ENCODE assay signal across 24 cellular contexts in the genomic region with DNA sequence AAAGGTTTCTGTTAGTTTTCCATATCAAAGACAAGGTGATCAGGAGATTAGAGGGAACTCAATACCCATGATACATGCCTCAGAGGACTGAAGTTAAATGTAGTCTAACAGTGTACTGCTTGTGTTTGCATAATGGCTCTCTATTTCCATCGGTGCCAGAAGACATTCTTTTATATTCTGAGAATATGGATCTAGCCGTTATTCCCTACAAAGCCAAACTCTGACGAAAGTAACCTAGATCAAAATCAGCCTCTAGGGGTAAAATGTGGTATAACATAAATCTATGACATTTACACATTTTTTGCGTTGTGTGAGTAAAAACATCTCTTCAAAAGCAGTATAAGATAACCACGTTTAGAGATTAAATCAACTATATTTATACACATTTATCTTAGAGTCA.
DNase-seq lines count a peak whose midpoint lies in the region; ATAC-seq and TF ChIP-seq lines count a peak whose summit lies in the region.
"Had no signal": no experiment of that assay in that cellular context is flagged by ENCODE, and none has a peak within 500 bp of the region (broad histone marks: within the 10 kb centered on the region; RNA-seq: fewer than 3 reads in every experiment).

No MANE protein-coding gene starts in this region.

- H3K79me2 ChIP-seq in Loucy (ENCODE audit: insufficient read depth, low read length) = no peaks in the 10 kb centered on the region
- no peaks in the 10 kb centered on the region for H3K79me2 ChIP-seq in neural progenitor cell (ENCODE audit: low read depth)

- H3K36me3 ChIP-seq in Loucy (ENCODE audit: insufficient read depth, low read length) (no peaks in the 10 kb centered on the region), neural progenitor cell (no peaks in the 10 kb centered on the region)
- H3K36me3 ChIP-seq: BLaER1, HAP-1, SJCRH30 had no signal

- no peaks in the 10 kb centered on the region for H4K20me1 ChIP-seq in Loucy (ENCODE audit: insufficient read depth, low read length, poor library complexity, severe bottlenecking)
- no peaks in the 10 kb centered on the region for H4K20me1 ChIP-seq in neural progenitor cell (ENCODE audit: low read depth)
- H4K20me1 ChIP-seq: BLaER1 had no signal

- H3K4me3 ChIP-seq in Loucy (ENCODE audit: low read length, poor library complexity, severe bottlenecking) (no peak overlapping the region), neural progenitor cell (no peak overlapping the region)
- H3K4me3 ChIP-seq: A549, BLaER1, GM12878, HAP-1, SJCRH30 had no signal

- H3K27ac Mint-ChIP-seq in chondrocyte (ENCODE audit: unreplicated experiment) (no peak overlapping the region), neural progenitor cell (no peak overlapping the region)
- H3K27ac Mint-ChIP-seq: CD8-positive, alpha-beta T cell had no signal

- no peak overlapping the region for H3K4me3 Mint-ChIP-seq in chondrocyte (ENCODE audit: unreplicated experiment)
- H3K4me3 Mint-ChIP-seq in neural progenitor cell = no peak overlapping the region
- H3K4me3 Mint-ChIP-seq: CD8-positive, alpha-beta T cell had no signal

- H3K9me3 Mint-ChIP-seq in chondrocyte (ENCODE audit: low read depth) = peaks cover 7% of the 10 kb centered on the region
- no peaks in the 10 kb centered on the region for H3K9me3 Mint-ChIP-seq in neural progenitor cell

- H3F3A ChIP-seq in Loucy (ENCODE audit: low read depth) = no peaks in the 10 kb centered on the region
- no peaks in the 10 kb centered on the region for H3F3A ChIP-seq in neural progenitor cell (ENCODE audit: low read depth)

- H3K4me1 Mint-ChIP-seq in chondrocyte (ENCODE audit: low read depth) (peaks cover 4% of the 10 kb centered on the region), neural progenitor cell (no peaks in the 10 kb centered on the region)

- H3K27me3 Mint-ChIP-seq in chondrocyte (ENCODE audit: low read depth) (no peaks in the 10 kb centered on the region), neural progenitor cell (ENCODE audit: insufficient read depth, low read depth) (no peaks in the 10 kb centered on the region)

- no peak overlapping the region for H3K9ac ChIP-seq in Loucy (ENCODE audit: low read depth, low read length, poor library complexity, severe bottlenecking)
- H3K9ac ChIP-seq in neural progenitor cell = no peak overlapping the region
- H3K9ac ChIP-seq: BLaER1 had no signal

- H3K4me1 ChIP-seq in Loucy (ENCODE audit: insufficient read depth, low read length, poor library complexity, severe bottlenecking) = no peaks in the 10 kb centered on the region
- H3K4me1 ChIP-seq in neural progenitor cell = no peaks in the 10 kb centered on the region
- H3K4me1 ChIP-seq: A549, HAP-1, SJCRH30 had no signal

- H3K9me3 ChIP-seq in Loucy (ENCODE audit: insufficient read depth, low read depth, low read length) (no peaks in the 10 kb centered on the region), neural progenitor cell (ENCODE audit: low read depth) (no peaks in the 10 kb centered on the region)
- H3K9me3 ChIP-seq: A549, HAP-1 had no signal

- no peak overlapping the region for H3K4me2 ChIP-seq in Loucy (ENCODE audit: low read depth, low read length, poor library complexity, severe bottlenecking)
- H3K4me2 ChIP-seq in neural progenitor cell = no peak overlapping the region
- H3K4me2 ChIP-seq: A549, BLaER1 had no signal

- ATAC-seq in HG03045 (IDR thresholded peaks at IDR 0.05; ENCODE audit: unreplicated experiment) = no peak
- ATAC-seq in HG03520 (IDR thresholded peaks at IDR 0.05; ENCODE audit: unreplicated experiment) = no peak
- ATAC-seq: A549; CD8-positive, alpha-beta T cell; GM12878; Panc1 had no signal

- no peaks in the 10 kb centered on the region for H3K9me2 ChIP-seq in Loucy (replicated peaks; ENCODE audit: low read depth, low read length)

- DNase-seq in chondrocyte (ENCODE audit: low spot score) (no peak), neural progenitor cell (ENCODE audit: low spot score) (no peak), NCI-H1436 (lab: John Stamatoyannopoulos, UW) (no peak), NCI-H2171 treated with DMSO at 0.1 percent for 48 hours (lab: John Stamatoyannopoulos, UW) (no peak)
- DNase-seq: CD8-positive, alpha-beta T cell; DND-41; Karpas-422; MM.1S; NCI-H1048; NCI-H1417 treated with DMSO at 0.1 percent for 48 hours; NCI-H187 treated with DMSO at 0.1 percent for 48 hours; NCI-H2227 treated with DMSO at 0.1 percent for 48 hours; NCI-H510A; NCI-H748 treated with DMSO at 0.1 percent for 48 hours; SJCRH30 had no signal

- H2AFZ ChIP-seq in Loucy (ENCODE audit: low read length) (no peak overlapping the region), neural progenitor cell (replicated peaks) (no peak overlapping the region)

- H3K27me3 ChIP-seq in Loucy (ENCODE audit: insufficient read depth, low read length, poor library complexity, severe bottlenecking) = no peaks in the 10 kb centered on the region
- H3K27me3 ChIP-seq in neural progenitor cell = no peaks in the 10 kb centered on the region
- H3K27me3 ChIP-seq: BLaER1, SJCRH30 had no signal

- TF ChIP-seq CTCF in C4-2B (conservative IDR thresholded peaks at IDR 0.05) (peak; percentile 20), Loucy (conservative IDR thresholded peaks at IDR 0.05; ENCODE audit: low read length) (peak; percentile 29), chondrocyte (IDR thresholded peaks at IDR 0.05) (peak; percentile 37), neural progenitor cell (IDR thresholded peaks at IDR 0.05) (peak; percentile 15)

- H3K36me3 Mint-ChIP-seq in chondrocyte (ENCODE audit: low read depth) (no peaks in the 10 kb centered on the region), neural progenitor cell (no peaks in the 10 kb centered on the region)
- H3K36me3 Mint-ChIP-seq: CD8-positive, alpha-beta T cell had no signal

- H3K27ac ChIP-seq in C4-2B (no peak overlapping the region), neural progenitor cell (no peak overlapping the region)
- H3K27ac ChIP-seq: A549, BLaER1, SJCRH30 had no signal
